In the genomic region with DNA sequence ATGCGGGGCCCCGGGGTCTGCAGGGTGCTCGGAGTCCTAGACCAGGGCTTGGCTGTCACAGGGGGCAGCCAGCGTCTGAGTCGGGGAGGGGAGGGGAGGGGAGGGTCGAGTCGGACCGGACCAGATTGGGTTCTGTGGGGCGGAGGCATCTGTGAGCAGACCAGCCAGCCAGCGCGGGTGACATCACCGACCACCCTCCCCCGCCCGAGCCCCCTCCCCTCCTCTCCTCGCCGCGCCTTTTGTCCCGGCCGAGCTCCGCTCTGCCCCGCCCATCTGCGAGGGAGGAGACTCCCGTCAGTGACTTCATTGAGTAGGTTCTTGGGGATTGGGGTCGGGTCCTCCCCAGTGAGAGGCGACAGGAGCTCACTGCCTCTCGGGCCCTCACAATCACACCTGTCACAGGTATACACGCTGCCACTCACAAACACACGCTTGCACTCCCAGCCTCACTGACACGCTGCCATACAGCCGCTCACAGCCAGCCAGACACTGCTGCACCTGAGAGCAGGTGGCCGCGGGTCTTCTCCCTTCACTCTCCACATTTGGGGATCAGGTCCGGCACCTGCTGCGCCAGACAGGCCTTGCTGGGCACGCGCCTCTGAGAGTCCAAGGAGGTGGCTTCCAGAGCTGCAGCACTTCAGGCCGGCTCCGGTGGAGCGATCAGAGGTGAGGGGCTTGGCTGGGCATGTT, we compare ENCODE assay signal across 8 cellular contexts. TPM values are rescaled to one million over a fixed set of nuclear protein-coding genes. Genes with fewer than 3 reads are reported as not detected.
DNase-seq lines count a peak whose midpoint lies in the region; ATAC-seq and TF ChIP-seq lines count a peak whose summit lies in the region.

No MANE protein-coding gene starts in this region.

- H3K4me1 ChIP-seq in naive thymus-derived CD4-positive, alpha-beta T cell (ENCODE audit: control insufficient read depth in 2 of 2, insufficient read depth in 2 of 2, low read length in 2 of 2): peaks cover 19 to 32% of the 10 kb centered on the region in 2 donors
- peaks cover 34 to 55% (median 48%) of the 10 kb centered on the region in 4 donors for H3K4me1 ChIP-seq in upper lobe of left lung

- H3K36me3 Mint-ChIP-seq in activated T-helper 1 cell treated with anti-CD3 and anti-CD28 coated beads, Interleukin-12 subunit alpha, Interleukin-12 subunit beta, Interleukin-2, Interleukin-4 antibody, amounts not matched to agents 30 ng/mL and 10 ng/mL and 1 ng/mL, durations not matched to agents 14 hours and 24 hours and 36 hours (ENCODE audit: low read depth): peaks cover 3% of the 10 kb centered on the region
- no peaks in the 10 kb centered on the region for H3K36me3 Mint-ChIP-seq in naive thymus-derived CD4-positive, alpha-beta T cell

- H3K27ac ChIP-seq in naive thymus-derived CD4-positive, alpha-beta T cell (ENCODE audit: low read depth, low read length): peak overlapping the region; percentile 77
- H3K27ac ChIP-seq in upper lobe of left lung: peak overlapping the region; percentile 89 to 91 (median 90)

- 20% methylated on average over 23 of the region's 39 CpGs; no CpG with 5 or more reads in 1 of the 2 donors for WGBS in upper lobe of left lung, 2 donors

- peak overlapping the region; percentile 83 for H3K4me3 Mint-ChIP-seq in activated T-helper 1 cell treated with anti-CD3 and anti-CD28 coated beads, Interleukin-12 subunit alpha, Interleukin-12 subunit beta, Interleukin-2, Interleukin-4 antibody, amounts not matched to agents 30 ng/mL and 10 ng/mL and 1 ng/mL, durations not matched to agents 14 hours and 24 hours and 36 hours
- H3K4me3 Mint-ChIP-seq in naive thymus-derived CD4-positive, alpha-beta T cell: peak overlapping the region; percentile 82 to 100 (median 90)

- CTCF ChIA-PET in naive thymus-derived CD4-positive, alpha-beta T cell (lab: Charles Lee): interaction anchor here (1.5 kb wide), 1 partner anchor 90 kb away, joined by 6 read pairs; no protein-coding TSS in a partner anchor

- H3K27me3 Mint-ChIP-seq in activated T-helper 1 cell treated with anti-CD3 and anti-CD28 coated beads, Interleukin-12 subunit alpha, Interleukin-12 subunit beta, Interleukin-2, Interleukin-4 antibody, amounts not matched to agents 30 ng/mL and 10 ng/mL and 1 ng/mL, durations not matched to agents 14 hours and 24 hours and 36 hours (ENCODE audit: insufficient read depth): no peaks in the 10 kb centered on the region
- no peaks in the 10 kb centered on the region for H3K27me3 Mint-ChIP-seq in naive thymus-derived CD4-positive, alpha-beta T cell

- no peak for TF ChIP-seq POLR2A in upper lobe of left lung (IDR thresholded peaks at IDR 0.05)

- peaks cover 84% of the 10 kb centered on the region for H3K4me1 Mint-ChIP-seq in activated T-helper 1 cell treated with anti-CD3 and anti-CD28 coated beads, Interleukin-12 subunit alpha, Interleukin-12 subunit beta, Interleukin-2, Interleukin-4 antibody, amounts not matched to agents 30 ng/mL and 10 ng/mL and 1 ng/mL, durations not matched to agents 14 hours and 24 hours and 36 hours (ENCODE audit: low read depth)
- H3K4me1 Mint-ChIP-seq in naive thymus-derived CD4-positive, alpha-beta T cell: peaks cover 29 to 55% (median 45%) of the 10 kb centered on the region in 7 donors

- DNase-seq in NCI-H1417 (lab: John Stamatoyannopoulos, UW) (peak; percentile 39 to 60 (median 46)), NCI-H1417 treated with DMSO at 0.1 percent for 48 hours (lab: John Stamatoyannopoulos, UW) (no peak), NCI-H2171 (lab: John Stamatoyannopoulos, UW) (peak; percentile 52), fibroblast of peridontal ligament (ENCODE audit: extremely low read depth) (peak; percentile 33), upper lobe of left lung (peak; percentile 61 to 80)
- DNase-seq in activated T-helper 1 cell treated with anti-CD3 and anti-CD28 coated beads, Interleukin-12 subunit alpha, Interleukin-12 subunit beta, Interleukin-2, Interleukin-4 antibody, amounts not matched to agents 30 ng/mL and 10 ng/mL and 1 ng/mL, durations not matched to agents 14 hours and 24 hours and 36 hours (ENCODE audit: low spot score): peak; percentile 34
- DNase-seq in naive thymus-derived CD4-positive, alpha-beta T cell: peak in 6 of 9 donors; percentile 16 to 57 (median 23)

- no peak for ATAC-seq in naive thymus-derived CD4-positive, alpha-beta T cell
- peak in 1 of 2 donors; percentile 39 for ATAC-seq in upper lobe of left lung (ENCODE audit: low FRiP score in 2 of 2)
- no peak for ATAC-seq in HG02763 (IDR thresholded peaks at IDR 0.05; ENCODE audit: unreplicated experiment)

- H3K9me3 Mint-ChIP-seq in activated T-helper 1 cell treated with anti-CD3 and anti-CD28 coated beads, Interleukin-12 subunit alpha, Interleukin-12 subunit beta, Interleukin-2, Interleukin-4 antibody, amounts not matched to agents 30 ng/mL and 10 ng/mL and 1 ng/mL, durations not matched to agents 14 hours and 24 hours and 36 hours: no peaks in the 10 kb centered on the region
- no peaks in the 10 kb centered on the region for H3K9me3 Mint-ChIP-seq in naive thymus-derived CD4-positive, alpha-beta T cell

- no peaks in the 10 kb centered on the region for H3K36me3 ChIP-seq in naive thymus-derived CD4-positive, alpha-beta T cell (ENCODE audit: control insufficient read depth in 2 of 3, insufficient read depth in 3 of 3, low read length in 3 of 3)
- no peaks in the 10 kb centered on the region for H3K36me3 ChIP-seq in upper lobe of left lung

- POLR2A ChIA-PET in naive thymus-derived CD4-positive, alpha-beta T cell (lab: Charles Lee): interaction anchor here (0.8 to 1.0 kb wide), 3 partner anchors 12 to 90 kb away, joined by 3 read pairs; no protein-coding TSS in a partner anchor

- TF ChIP-seq EP300 in upper lobe of left lung (IDR thresholded peaks at IDR 0.05): no peak

- H3K27ac Mint-ChIP-seq in activated T-helper 1 cell treated with anti-CD3 and anti-CD28 coated beads, Interleukin-12 subunit alpha, Interleukin-12 subunit beta, Interleukin-2, Interleukin-4 antibody, amounts not matched to agents 30 ng/mL and 10 ng/mL and 1 ng/mL, durations not matched to agents 14 hours and 24 hours and 36 hours: peak overlapping the region; percentile 72
- H3K27ac Mint-ChIP-seq in naive thymus-derived CD4-positive, alpha-beta T cell: peak overlapping the region in 6 of 9 donors; percentile 12 to 82 (median 56)

- TF ChIP-seq CTCF in upper lobe of left lung (IDR thresholded peaks at IDR 0.05): no peak

- no peaks in the 10 kb centered on the region for H3K27me3 ChIP-seq in naive thymus-derived CD4-positive, alpha-beta T cell (ENCODE audit: control insufficient read depth in 2 of 2, insufficient read depth in 2 of 2, low read length in 2 of 2)
- no peaks in the 10 kb centered on the region for H3K27me3 ChIP-seq in upper lobe of left lung

- no peaks in the 10 kb centered on the region for H3K9me3 ChIP-seq in naive thymus-derived CD4-positive, alpha-beta T cell (ENCODE audit: control insufficient read depth in 2 of 3, low read length in 3 of 3)
- H3K9me3 ChIP-seq in upper lobe of left lung: no peaks in the 10 kb centered on the region

- H3K4me3 ChIP-seq in naive thymus-derived CD4-positive, alpha-beta T cell (ENCODE audit: low read length): peak overlapping the region; percentile 77
- H3K4me3 ChIP-seq in upper lobe of left lung: peak overlapping the region; percentile 74 to 96 (median 82)

- intact Hi-C loops in activated T-helper 1 cell treated with anti-CD3 and anti-CD28 coated beads, Interleukin-12 subunit alpha, Interleukin-12 subunit beta, Interleukin-2, Interleukin-4 antibody, amounts not matched to agents 30 ng/mL and 10 ng/mL and 1 ng/mL, durations not matched to agents 14 hours and 24 hours and 36 hours (cut with micrococcal nuclease): loop anchor here (1.0 to 10.0 kb wide), 13 partner anchors 11 to 865 kb away; a partner anchor contains a TSS
- intact Hi-C loops in naive thymus-derived CD4-positive, alpha-beta T cell (cut with micrococcal nuclease): loop anchor here (1.0 to 10.0 kb wide), 24 partner anchors 46 to 943 kb away; a partner anchor contains a TSS

RNA-seq across cellular contexts. Expression of a gene that starts 0.5 kb away (rescaled TPM):
- 5.3 and 6.0 TPM in 2 replicates for total RNA-seq in activated T-helper 1 cell treated with anti-CD3 and anti-CD28 coated beads, Interleukin-12 subunit alpha, Interleukin-12 subunit beta, Interleukin-2, Interleukin-4 antibody, amounts not matched to agents 30 ng/mL and 10 ng/mL and 1 ng/mL, durations not matched to agents 14 hours and 24 hours and 36 hours
- total RNA-seq in naive thymus-derived CD4-positive, alpha-beta T cell: 1 to 10 TPM; 1.1 to 3.7 (median 1.4) TPM
- 1 to 10 TPM; 3.4 TPM for polyA plus RNA-seq in naive thymus-derived CD4-positive, alpha-beta T cell
- total RNA-seq in upper lobe of left lung: 1 to 10 TPM; 4.6 to 7.9 (median 6.0) TPM

RNA-seq across cellular contexts. Expression of a gene that starts 32.0 kb away (rescaled TPM):
- total RNA-seq in activated T-helper 1 cell treated with anti-CD3 and anti-CD28 coated beads, Interleukin-12 subunit alpha, Interleukin-12 subunit beta, Interleukin-2, Interleukin-4 antibody, amounts not matched to agents 30 ng/mL and 10 ng/mL and 1 ng/mL, durations not matched to agents 14 hours and 24 hours and 36 hours: 0.08 and 0.12 TPM in 2 replicates
- not detected for total RNA-seq in naive thymus-derived CD4-positive, alpha-beta T cell
- polyA plus RNA-seq in naive thymus-derived CD4-positive, alpha-beta T cell: not detected
- under 1 TPM in 4 of 6 donors, not detected in 2; 0.10 to 0.74 (median 0.49) TPM for total RNA-seq in upper lobe of left lung
